In the genomic region with DNA sequence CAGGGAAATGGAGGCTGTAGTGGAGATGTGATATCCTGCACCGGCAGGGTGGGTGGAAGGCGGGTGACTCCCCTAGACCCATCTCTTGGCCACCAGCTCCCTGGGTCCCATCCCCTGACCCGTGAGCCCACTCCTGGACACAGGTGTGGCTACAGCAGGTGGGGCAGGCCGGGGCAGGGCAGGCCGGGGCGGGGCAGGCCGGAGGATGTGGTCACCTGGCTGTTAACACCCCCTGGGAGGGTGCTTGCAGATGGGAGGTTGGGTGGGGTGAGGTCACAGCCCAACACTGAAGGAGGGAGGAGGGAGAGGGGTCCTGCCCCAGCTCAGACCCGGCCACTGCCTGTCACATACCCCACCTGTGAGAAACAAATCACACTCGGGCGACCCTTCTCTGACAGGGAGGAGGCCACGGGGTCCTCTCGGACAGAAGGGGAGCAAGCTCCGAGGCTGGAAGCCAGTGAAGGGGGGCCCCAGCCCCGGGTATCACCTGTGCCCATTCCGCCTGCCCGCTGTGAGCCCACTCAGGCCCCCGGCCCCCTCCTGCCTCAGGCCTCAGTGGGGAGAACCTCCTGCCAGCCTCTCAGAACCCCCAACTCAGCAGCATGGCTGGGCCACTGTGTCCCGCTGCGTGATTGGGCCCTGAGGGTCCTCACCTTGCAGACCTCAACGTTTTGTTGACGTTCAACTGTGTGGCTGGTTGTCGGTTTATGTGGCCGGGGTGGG, we compare ENCODE assay signal across 17 cellular contexts.
A peak's percentile ranks its signal among the peaks of the same experiment; 100 is the strongest.
DNase-seq lines count a peak whose midpoint lies in the region; ATAC-seq, FAIRE-seq and TF ChIP-seq lines count a peak whose summit lies in the region.
"Had no signal": no experiment of that assay in that cellular context is flagged by ENCODE, and none has a peak within 500 bp of the region (broad histone marks: within the 10 kb centered on the region; RNA-seq: fewer than 3 reads in every experiment).

No MANE protein-coding gene starts in this region.

- DNase-seq in Right ventricle myocardium inferior (ENCODE audit: missing footprints) = peak; percentile 45
- no peak for DNase-seq in cardiac septum (ENCODE audit: low spot score)
- DNase-seq in HCT116 (ENCODE audit: low read depth, low spot score) = no peak
- DNase-seq in neuronal stem cell (ENCODE audit: low spot score) = no peak
- no peak for DNase-seq in aorta
- DNase-seq in HTR-8/SVneo (ENCODE audit: insufficient read length, low spot score) = no peak
- DNase-seq: 8988T; AML-193; CD4-positive, alpha-beta memory T cell; DMS79; GM23248 had no signal

- H3K27me3 ChIP-seq in HCT116 (ENCODE audit: insufficient read depth, low read length) (peaks cover 3% of the 10 kb centered on the region; the same call in 1 of the 2 replicates), neuronal stem cell (ENCODE audit: control insufficient read depth in 3 of 3, insufficient read depth in 3 of 3, low read depth in 1 of 3, low read length in 3 of 3) (peaks cover 0 to 45% (median 0%) of the 10 kb centered on the region in 3 experiments), aorta (ENCODE audit: control insufficient read depth in 1 of 2, insufficient read depth in 2 of 2, low read length in 1 of 2) (no peaks in the 10 kb centered on the region)

- no peaks in the 10 kb centered on the region for H3K79me2 ChIP-seq in HCT116 (ENCODE audit: insufficient read depth, low read length)

- POLR2A ChIA-PET in HCT116 (lab: Charles Lee) = no interaction called here

- H3K4me3 ChIP-seq in HCT116 (replicated peaks in 1 of 2; ENCODE audit: low read depth in 1 of 2, low read length in 2 of 2) = no peak overlapping the region
- no peak overlapping the region for H3K4me3 ChIP-seq in neuronal stem cell (ENCODE audit: low read length in 2 of 2)
- H3K4me3 ChIP-seq in aorta (ENCODE audit: low read length in 2 of 2) = no peak overlapping the region
- H3K4me3 ChIP-seq: GM12878, GM23248 had no signal

- no TSS peak for BruUV-seq in HCT116 (replicated peaks; lab: Mats Ljungman, UMichigan)

- H2BK5ac ChIP-seq in neuronal stem cell (ENCODE audit: low read length) = no peak overlapping the region

- intact Hi-C loops in Right ventricle myocardium inferior (cut with DNase I) = no loop called here
- intact Hi-C loops in cardiac septum (cut with DNase I) = no loop called here
- intact Hi-C loops in HCT116 (cut with micrococcal nuclease) = no loop called here
- intact Hi-C loops in aorta (cut with DNase I) = no loop called here

- no peak for FAIRE-seq in HTR-8/SVneo (lab: Jason Lieb, UNC)
- FAIRE-seq: GM12878, GM18507, H54 had no signal

- H2BK120ac ChIP-seq in neuronal stem cell (ENCODE audit: low read depth, low read length) = peak overlapping the region; percentile 41

- no peak overlapping the region for H3K27ac ChIP-seq in HCT116 (ENCODE audit: low read depth, low read length)
- H3K27ac ChIP-seq in neuronal stem cell (replicated peaks; ENCODE audit: low read length) = no peak overlapping the region
- no peak overlapping the region for H3K27ac ChIP-seq in aorta (ENCODE audit: low read depth in 1 of 2, low read length in 2 of 2)
- H3K27ac ChIP-seq: C4-2B, GM23248, HL-60 had no signal

- H3K4me2 ChIP-seq in HCT116 (ENCODE audit: low read length) = no peak overlapping the region
- no peak overlapping the region for H3K4me2 ChIP-seq in neuronal stem cell (ENCODE audit: insufficient read depth, low read length, poor library complexity, severe bottlenecking)

- H3K9me3 ChIP-seq in HCT116 (ENCODE audit: control insufficient read depth in 1 of 2, insufficient read depth in 1 of 2, low read depth in 1 of 2, low read length in 2 of 2) = no peaks in the 10 kb centered on the region
- no peaks in the 10 kb centered on the region for H3K9me3 ChIP-seq in neuronal stem cell (replicated peaks in 1 of 2; ENCODE audit: control insufficient read depth in 2 of 2, insufficient read depth in 1 of 2, low read depth in 1 of 2, low read length in 2 of 2)
- H3K9me3 ChIP-seq in aorta (ENCODE audit: control insufficient read depth, low read length) = no peaks in the 10 kb centered on the region

- peak overlapping the region; percentile 92 for H2BK15ac ChIP-seq in neuronal stem cell (ENCODE audit: low read length)

- H3K4me1 ChIP-seq in HCT116 (ENCODE audit: control insufficient read depth in 1 of 2, insufficient read depth in 2 of 2, low read length in 2 of 2) = no peaks in the 10 kb centered on the region
- no peaks in the 10 kb centered on the region for H3K4me1 ChIP-seq in neuronal stem cell (ENCODE audit: control insufficient read depth in 2 of 2, insufficient read depth in 1 of 2, low read depth in 1 of 2, low read length in 2 of 2)
- no peaks in the 10 kb centered on the region for H3K4me1 ChIP-seq in aorta (ENCODE audit: control insufficient read depth in 1 of 2, insufficient read depth in 2 of 2, low read length in 2 of 2)

- peak overlapping the region; percentile 23 for H4K8ac ChIP-seq in neuronal stem cell (ENCODE audit: low read depth, low read length)

- H3K9ac ChIP-seq in HCT116 (ENCODE audit: low read length) (no peak overlapping the region), neuronal stem cell (ENCODE audit: low read depth, low read length, poor library complexity) (no peak overlapping the region)
- H3K9ac ChIP-seq: GM23248 had no signal

- RAD21 ChIA-PET in HCT116 (lab: Charles Lee; ENCODE audit: low non-redundant PET in 1 of 2, low total read pairs in 2 of 2, uncharacterized antibody in 2 of 2, unreplicated experiment in 2 of 2) = no interaction called here

- H3K18ac ChIP-seq in neuronal stem cell (ENCODE audit: low read length) = peak overlapping the region; percentile 71

- no peak for TF ChIP-seq POLR2A in HCT116 (IDR thresholded peaks at IDR 0.05; ENCODE audit: borderline replicate concordance, extremely low read depth, insufficient read depth, insufficient read length)

- no peak for TF ChIP-seq CTCF in HCT116 (IDR thresholded peaks at IDR 0.05 in 2 of 3, conservative IDR thresholded peaks at IDR 0.05 in 1 of 3; ENCODE audit: borderline replicate concordance in 1 of 3, insufficient read depth in 1 of 3, low read depth in 2 of 3, low read length in 2 of 3)

- H2BK12ac ChIP-seq in neuronal stem cell (ENCODE audit: low read length) = peak overlapping the region; percentile 58

- H2AFZ ChIP-seq in HCT116 (ENCODE audit: low read depth, low read length, poor library complexity, severe bottlenecking) = no peak overlapping the region
- no peak overlapping the region for H2AFZ ChIP-seq in neuronal stem cell (ENCODE audit: low read length)
- H2AFZ ChIP-seq: GM23248 had no signal

- WGBS in neuronal stem cell (ENCODE audit: extremely low coverage in 2 of 2, insufficient read length in 2 of 2, insufficient replicate concordance in 1 of 2), 2 donors = no CpG with 5 or more reads among the region's 23 CpGs
- whole genome bisulfite sequencing in aorta, 2 donors = 60 to 61% methylated on average over 19 to 23 of the region's 23 CpGs

- H3K36me3 ChIP-seq in HCT116 (ENCODE audit: control insufficient read depth in 1 of 2, insufficient read depth in 2 of 2, low read length in 2 of 2) (no peaks in the 10 kb centered on the region), neuronal stem cell (replicated peaks in 1 of 2; ENCODE audit: control insufficient read depth in 2 of 2, insufficient read depth in 2 of 2, low read length in 2 of 2) (no peaks in the 10 kb centered on the region), aorta (ENCODE audit: control insufficient read depth in 1 of 2, insufficient read depth in 2 of 2, low read length in 1 of 2) (no peaks in the 10 kb centered on the region)

- CTCF ChIA-PET in HCT116 (lab: Charles Lee) = interaction anchor here (0.9 kb wide), 1 partner anchor 89 kb away, joined by 3 read pairs; no protein-coding TSS in a partner anchor

- no peak overlapping the region for H3K23ac ChIP-seq in neuronal stem cell (ENCODE audit: low read depth, low read length, poor library complexity)

- H3K79me1 ChIP-seq in neuronal stem cell (ENCODE audit: low read depth, low read length) = peaks cover 2% of the 10 kb centered on the region

- H3K4ac ChIP-seq in neuronal stem cell (ENCODE audit: low read length) = peak overlapping the region; percentile 66

- H3K9me2 ChIP-seq in HCT116 (ENCODE audit: insufficient read depth) = no peaks in the 10 kb centered on the region

- ATAC-seq in Right ventricle myocardium inferior (peak; percentile 14), HCT116 (peak; percentile 43; the same call in 1 of the 2 replicates), aorta (ENCODE audit: low FRiP score) (peak; percentile 4), HG02763 (IDR thresholded peaks at IDR 0.05; ENCODE audit: unreplicated experiment) (no peak)
- ATAC-seq: GM12878 had no signal

- no peak for TF ChIP-seq RAD21 in HCT116 (IDR thresholded peaks at IDR 0.05; ENCODE audit: low read depth)

- peak overlapping the region; percentile 76 for H2AK5ac ChIP-seq in neuronal stem cell (ENCODE audit: low read depth, low read length)

- H3K14ac ChIP-seq in neuronal stem cell (ENCODE audit: low read length) = peak overlapping the region; percentile 38

- H4K91ac ChIP-seq in neuronal stem cell (ENCODE audit: low read depth, low read length, poor library complexity) = no peak overlapping the region

- no peaks in the 10 kb centered on the region for H4K20me1 ChIP-seq in HCT116 (ENCODE audit: insufficient read depth)

TF ChIP-seq in HCT116, 20 proteins besides CTCF, POLR2A, EP300 and RAD21:
- TF ChIP-seq FOSL1 (IDR thresholded peaks at IDR 0.05; ENCODE audit: low read depth) (no peak), SRF (IDR thresholded peaks at IDR 0.05; ENCODE audit: low read depth) (no peak), ELF1 (IDR thresholded peaks at IDR 0.05; ENCODE audit: borderline replicate concordance, low read depth) (no peak), YY1 (IDR thresholded peaks at IDR 0.05; ENCODE audit: extremely low read depth, insufficient replicate concordance, low read depth, low read length) (no peak), EZH2 (IDR thresholded peaks at IDR 0.05) (no peak), SIN3A (IDR thresholded peaks at IDR 0.05; ENCODE audit: low read depth) (no peak), POLR2AphosphoS5 (IDR thresholded peaks at IDR 0.05; ENCODE audit: low read depth, low read length) (no peak), TCF7L2 (IDR thresholded peaks at IDR 0.05; ENCODE audit: borderline replicate concordance, extremely low read depth, insufficient read depth, insufficient read length) (no peak), CEBPB (IDR thresholded peaks at IDR 0.05; ENCODE audit: low read depth) (no peak), ZFX (IDR thresholded peaks at IDR 0.05) (no peak), SP1 (IDR thresholded peaks at IDR 0.05; ENCODE audit: low read depth) (no peak), EZH2phosphoT487 (IDR thresholded peaks at IDR 0.05; ENCODE audit: borderline replicate concordance) (no peak), EGR1 (IDR thresholded peaks at IDR 0.05; ENCODE audit: low read depth) (no peak)
- TF ChIP-seq, protein P1, sequence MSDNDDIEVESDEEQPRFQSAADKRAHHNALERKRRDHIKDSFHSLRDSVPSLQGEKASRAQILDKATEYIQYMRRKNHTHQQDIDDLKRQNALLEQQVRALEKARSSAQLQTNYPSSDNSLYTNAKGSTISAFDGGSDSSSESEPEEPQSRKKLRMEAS (IDR thresholded peaks at IDR 0.05) = no peak
